In genomic region chr5:171207256-171207866, GRCh38 we compare ENCODE assay signal across 8 cellular contexts.
DNase-seq lines count a peak whose midpoint lies in the region; ATAC-seq and TF ChIP-seq lines count a peak whose summit lies in the region.

No MANE protein-coding gene starts in this region.

- peak overlapping the region in 1 of 2 experiments; percentile 60; a peak in 2 of 4 replicates for H3K27ac ChIP-seq in SK-N-SH (ENCODE audit: low read depth in 2 of 2, low read length in 1 of 2)
- no peak overlapping the region for H3K27ac ChIP-seq in caudate nucleus (ENCODE audit: low read depth, low read length)

- ATAC-seq in activated CD8-positive, alpha-beta memory T cell treated with anti-CD3 and anti-CD28 coated beads, Interleukin-2, amount 10 ng/mL, durations not matched to agents 7 days and 5 days = peak; percentile 39

- H3F3A ChIP-seq in SK-N-SH (replicated peaks; ENCODE audit: insufficient read depth) = peaks cover 3% of the 10 kb centered on the region

- CTCF ChIA-PET in activated CD8-positive, alpha-beta memory T cell treated with anti-CD3 and anti-CD28 coated beads, Interleukin-2, amount 10 ng/mL, durations not matched to agents 7 days and 5 days (lab: Charles Lee) = interaction anchor here (0.6 to 6.5 kb wide), 23 partner anchors 8 to 163 kb away, joined by 3 to 89 read pairs (median 4); no protein-coding TSS in a partner anchor
- CTCF ChIA-PET in SK-N-SH (lab: Yijun Ruan, JAX) = interaction anchor here (0.7 to 6.0 kb wide), 34 partner anchors 10 to 462 kb away, joined by 3 to 62 read pairs (median 5); partner anchors contain the start of gene TLX3

- H4K20me1 ChIP-seq in SK-N-SH (ENCODE audit: insufficient read depth) = no peaks in the 10 kb centered on the region

- H3K27me3 ChIP-seq in SK-N-SH (ENCODE audit: insufficient read depth) = no peaks in the 10 kb centered on the region

- peak; percentile 43 for DNase-seq in activated CD8-positive, alpha-beta memory T cell treated with anti-CD3 and anti-CD28 coated beads, Interleukin-2, amount 10 ng/mL, durations not matched to agents 7 days and 5 days
- DNase-seq in activated CD8-positive, alpha-beta memory T cell treated with anti-CD3 and anti-CD28 coated beads, Interleukin-2, amount 50 U/mL, for 48 hours = no peak
- DNase-seq in HuH-7.5 (ENCODE audit: low spot score) (peak; percentile 21), SK-N-SH (peak; percentile 15), fibroblast of mammary gland (ENCODE audit: low read depth) (peak; percentile 57), pulmonary artery endothelial cell (ENCODE audit: low read depth, low spot score) (peak; percentile 5), caudate nucleus (lab: John Stamatoyannopoulos, UW) (no peak), T-helper 9 cell (no peak)

- no peak overlapping the region for H3K4me3 ChIP-seq in SK-N-SH (ENCODE audit: low read depth in 2 of 2, low read length in 1 of 2)
- no peak overlapping the region for H3K4me3 ChIP-seq in fibroblast of mammary gland (ENCODE audit: control insufficient read depth, low read depth, low read length)

- peak overlapping the region; percentile 62; the same call in 1 of the 2 replicates for H2AFZ ChIP-seq in SK-N-SH (ENCODE audit: low read depth)

- no peaks in the 10 kb centered on the region for H3K36me3 Mint-ChIP-seq in activated CD8-positive, alpha-beta memory T cell treated with anti-CD3 and anti-CD28 coated beads, Interleukin-2, amount 10 ng/mL, durations not matched to agents 7 days and 5 days

- no peak overlapping the region for H3K27ac Mint-ChIP-seq in activated CD8-positive, alpha-beta memory T cell treated with anti-CD3 and anti-CD28 coated beads, Interleukin-2, amount 10 ng/mL, durations not matched to agents 7 days and 5 days

- POLR2A ChIA-PET in SK-N-SH (lab: Yijun Ruan, JAX) = interaction anchor here (0.6 to 1.2 kb wide), 3 partner anchors 137 to 207 kb away, joined by 3 to 4 read pairs (median 3); no protein-coding TSS in a partner anchor

- no peaks in the 10 kb centered on the region for H3K9me2 ChIP-seq in SK-N-SH

- no peak for TF ChIP-seq EP300 in SK-N-SH (IDR thresholded peaks at IDR 0.05; ENCODE audit: borderline replicate concordance in 1 of 2, low read depth in 1 of 2, low read length in 1 of 2)

- no peak overlapping the region for H3K4me3 Mint-ChIP-seq in activated CD8-positive, alpha-beta memory T cell treated with anti-CD3 and anti-CD28 coated beads, Interleukin-2, amount 10 ng/mL, durations not matched to agents 7 days and 5 days

- peaks cover 0 to 28% of the 10 kb centered on the region in 2 experiments; a peak in 2 of 4 replicates for H3K4me1 ChIP-seq in SK-N-SH (ENCODE audit: control insufficient read depth in 1 of 2, insufficient read depth in 2 of 2, low read depth in 1 of 2, low read length in 1 of 2)

- no peaks in the 10 kb centered on the region for H3K9me3 ChIP-seq in SK-N-SH

- H3K9me3 Mint-ChIP-seq in activated CD8-positive, alpha-beta memory T cell treated with anti-CD3 and anti-CD28 coated beads, Interleukin-2, amount 10 ng/mL, durations not matched to agents 7 days and 5 days (ENCODE audit: low read depth) = no peaks in the 10 kb centered on the region

- TF ChIP-seq RAD21 in SK-N-SH (IDR thresholded peaks at IDR 0.05; ENCODE audit: low read length) = peak; percentile 73

- peaks cover 44% of the 10 kb centered on the region for H3K27me3 Mint-ChIP-seq in activated CD8-positive, alpha-beta memory T cell treated with anti-CD3 and anti-CD28 coated beads, Interleukin-2, amount 10 ng/mL, durations not matched to agents 7 days and 5 days

- no peak overlapping the region for H3K4me2 ChIP-seq in SK-N-SH

- H3K4me1 Mint-ChIP-seq in activated CD8-positive, alpha-beta memory T cell treated with anti-CD3 and anti-CD28 coated beads, Interleukin-2, amount 10 ng/mL, durations not matched to agents 7 days and 5 days = no peaks in the 10 kb centered on the region

- no peak overlapping the region for H3K9ac ChIP-seq in SK-N-SH

- peaks cover 0 to 2% of the 10 kb centered on the region in 2 experiments for H3K36me3 ChIP-seq in SK-N-SH (replicated peaks in 1 of 2; ENCODE audit: control insufficient read depth in 1 of 2, insufficient read depth in 2 of 2, low read length in 1 of 2)

- no peaks in the 10 kb centered on the region for H3K79me2 ChIP-seq in SK-N-SH (ENCODE audit: insufficient read depth)

- TF ChIP-seq CTCF in SK-N-SH (IDR thresholded peaks at IDR 0.05) (peak; percentile 74), fibroblast of mammary gland (conservative IDR thresholded peaks at IDR 0.05; ENCODE audit: control insufficient read depth, insufficient read depth, low read depth, low read length) (peak; percentile 65)

- 31% methylated on average over 6 of the region's 6 CpGs for WGBS in SK-N-SH (ENCODE audit: low lambda C conversion rate)

TF ChIP-seq in SK-N-SH, 30 proteins besides CTCF, POLR2A, EP300 and RAD21:
- no peak for TF ChIP-seq SIN3A (IDR thresholded peaks at IDR 0.05; ENCODE audit: borderline replicate concordance, low read depth, low read length)
- peak; percentile 66 for TF ChIP-seq SMC3 (IDR thresholded peaks at IDR 0.05; ENCODE audit: low read depth, low read length)
- no peak for TF ChIP-seq POLR2AphosphoS5 (IDR thresholded peaks at IDR 0.05; ENCODE audit: low read depth, low read length)

Comparison
In these comparisons a context has a peak if more than half of its experiments do, and no peak if none do; other contexts are left out.
1. DNase-seq: peak in activated CD8-positive, alpha-beta memory T cell treated with anti-CD3 and anti-CD28 coated beads, Interleukin-2, amount 10 ng/mL, durations not matched to agents 7 days and 5 days (single experiment), HuH-7.5 (single experiment), SK-N-SH (single experiment), fibroblast of mammary gland (single experiment) and pulmonary artery endothelial cell (single experiment); none in activated CD8-positive, alpha-beta memory T cell treated with anti-CD3 and anti-CD28 coated beads, Interleukin-2, amount 50 U/mL, for 48 hours (single experiment), caudate nucleus (0 of 61) and T-helper 9 cell (single experiment).